In the genomic region with DNA sequence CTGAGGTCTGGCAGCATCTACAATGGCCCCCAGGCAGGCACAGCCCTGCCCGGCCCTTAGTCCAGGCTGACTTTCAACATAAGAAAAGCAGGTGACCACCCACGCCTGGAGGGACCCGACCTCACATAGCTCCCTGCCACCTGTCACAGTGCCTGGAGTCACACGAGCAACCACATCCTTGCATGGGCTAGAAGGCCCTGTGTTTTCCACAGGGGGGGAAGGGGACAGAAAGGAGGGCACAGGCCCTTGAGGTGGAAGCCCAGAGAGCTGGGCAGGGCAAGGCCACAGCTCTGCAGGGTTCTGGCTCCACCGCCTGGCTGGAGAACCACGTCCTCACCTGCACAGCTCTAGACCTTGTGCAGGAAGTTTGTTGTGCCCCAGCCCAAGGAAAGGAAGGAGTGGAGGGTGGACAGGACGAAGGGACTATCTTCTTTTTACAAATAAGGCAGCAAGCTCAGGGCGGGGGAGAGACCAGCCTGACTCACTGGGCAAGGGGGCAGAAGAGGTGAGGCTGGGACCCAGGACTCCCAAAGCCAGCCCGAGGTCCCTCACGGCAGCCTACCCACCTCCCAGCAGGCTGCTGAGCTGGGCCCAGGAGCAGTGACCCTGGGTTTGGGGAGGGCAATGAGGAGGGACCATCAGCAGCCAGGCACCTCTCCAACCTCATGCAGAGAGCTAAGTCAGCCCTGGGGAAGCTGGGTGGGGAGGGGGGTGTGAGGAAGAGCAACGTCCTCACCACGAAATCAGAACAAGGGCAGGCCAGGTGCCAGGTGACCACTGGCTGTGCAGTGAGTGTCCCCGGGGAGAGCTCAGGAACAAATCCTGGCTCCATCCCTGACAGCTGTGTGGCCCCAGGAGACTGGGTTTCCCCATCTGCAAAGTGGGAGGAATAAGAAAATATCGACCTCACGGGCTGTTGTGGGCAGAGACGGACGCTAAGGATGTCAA, we compare ENCODE assay signal across 15 cellular contexts. TPM values are rescaled to one million over a fixed set of nuclear protein-coding genes. Genes with fewer than 3 reads are reported as not detected.
A peak's percentile ranks its signal among the peaks of the same experiment; 100 is the strongest.
DNase-seq lines count a peak whose midpoint lies in the region; ATAC-seq and TF ChIP-seq lines count a peak whose summit lies in the region.
"Had no signal": no experiment of that assay in that cellular context is flagged by ENCODE, and none has a peak within 500 bp of the region (broad histone marks: within the 10 kb centered on the region; RNA-seq: fewer than 3 reads in every experiment).

No MANE protein-coding gene starts in this region.

- H3K9me3 Mint-ChIP-seq in CD4-positive, CD25-positive, alpha-beta regulatory T cell = no peaks in the 10 kb centered on the region
- no peaks in the 10 kb centered on the region for H3K9me3 Mint-ChIP-seq in Calu3 (ENCODE audit: low read depth, unreplicated experiment)

- peaks cover 60% of the 10 kb centered on the region for H3K4me1 ChIP-seq in CD4-positive, CD25-positive, alpha-beta regulatory T cell (ENCODE audit: control insufficient read depth, insufficient read depth, low read length, poor library complexity, severe bottlenecking)

- CTCF ChIA-PET in Calu3 (lab: Charles Lee) = interaction anchor here (0.5 to 1.3 kb wide), 2 partner anchors 8 to 95 kb away, joined by 3 read pairs; no protein-coding TSS in a partner anchor

- peak overlapping the region; percentile 86 to 87 (median 87) for H3K27ac Mint-ChIP-seq in CD4-positive, CD25-positive, alpha-beta regulatory T cell
- H3K27ac Mint-ChIP-seq in Calu3 (ENCODE audit: unreplicated experiment) = no peak overlapping the region

- intact Hi-C loops in Calu3 (cut with micrococcal nuclease; ENCODE audit: unreplicated experiment) = no loop called here

- DNase-seq in CD4-positive, CD25-positive, alpha-beta regulatory T cell = peak in 1 of 3 donors; percentile 64
- DNase-seq in ELF-1 (ENCODE audit: low read depth, low spot score) (peak; percentile 43), WERI-Rb-1 (peak; percentile 44), myocyte (ENCODE audit: low read depth) (peak; percentile 60), hippocampal formation (lab: John Stamatoyannopoulos, UW) (no peak), Calu3 (no peak), NCI-H187 (lab: John Stamatoyannopoulos, UW) (no peak)
- DNase-seq: activated naive CD4-positive, alpha-beta T cell treated with Interleukin-2 at 50 U/mL for 16 hours; GF-D8; NCI-H1048; substantia nigra had no signal

- H3K4me3 ChIP-seq in CD4-positive, CD25-positive, alpha-beta regulatory T cell (ENCODE audit: low read depth, low read length) = no peak overlapping the region
- no peak overlapping the region for H3K4me3 ChIP-seq in WERI-Rb-1 (ENCODE audit: low read depth, low read length)

- H3K36me3 ChIP-seq in CD4-positive, CD25-positive, alpha-beta regulatory T cell (ENCODE audit: control insufficient read depth, insufficient read depth, low read length) = no peaks in the 10 kb centered on the region
- H3K36me3 ChIP-seq in WERI-Rb-1 = no peaks in the 10 kb centered on the region
- H3K36me3 ChIP-seq: neutrophil had no signal

- ATAC-seq in CD4-positive, CD25-positive, alpha-beta regulatory T cell (ENCODE audit: low read depth in 2 of 2) = peak; percentile 4 to 7
- no peak for ATAC-seq in HG02571 (IDR thresholded peaks at IDR 0.05; ENCODE audit: unreplicated experiment)

- no peaks in the 10 kb centered on the region for H3K36me3 Mint-ChIP-seq in CD4-positive, CD25-positive, alpha-beta regulatory T cell
- H3K36me3 Mint-ChIP-seq in Calu3 (ENCODE audit: insufficient read depth, unreplicated experiment) = peaks cover 20% of the 10 kb centered on the region

- H3K27me3 Mint-ChIP-seq in CD4-positive, CD25-positive, alpha-beta regulatory T cell = no peaks in the 10 kb centered on the region
- no peaks in the 10 kb centered on the region for H3K27me3 Mint-ChIP-seq in Calu3 (ENCODE audit: unreplicated experiment)

- H3K27ac ChIP-seq in CD4-positive, CD25-positive, alpha-beta regulatory T cell (ENCODE audit: insufficient read depth, low read length, poor library complexity, severe bottlenecking) = peak overlapping the region; percentile 57
- no peak overlapping the region for H3K27ac ChIP-seq in WERI-Rb-1
- H3K27ac ChIP-seq: neutrophil had no signal

- TF ChIP-seq CTCF in WERI-Rb-1 (IDR thresholded peaks at IDR 0.05; ENCODE audit: low read depth, low read length) (peak; percentile 53), Calu3 (IDR thresholded peaks at IDR 0.05; ENCODE audit: unreplicated experiment) (no peak)

- H3K27me3 ChIP-seq in CD4-positive, CD25-positive, alpha-beta regulatory T cell (ENCODE audit: control insufficient read depth, insufficient read depth, low read length) = no peaks in the 10 kb centered on the region
- H3K27me3 ChIP-seq in WERI-Rb-1 (ENCODE audit: insufficient read depth, low read depth, severe bottlenecking) = no peaks in the 10 kb centered on the region

- peaks cover 12 to 79% (median 37%) of the 10 kb centered on the region in 4 donors for H3K4me1 Mint-ChIP-seq in CD4-positive, CD25-positive, alpha-beta regulatory T cell
- H3K4me1 Mint-ChIP-seq in Calu3 (ENCODE audit: low read depth, unreplicated experiment) = peaks cover 35% of the 10 kb centered on the region

- H3K9me3 ChIP-seq in CD4-positive, CD25-positive, alpha-beta regulatory T cell (ENCODE audit: control insufficient read depth in 2 of 2, low read length in 2 of 2) = no peaks in the 10 kb centered on the region
- no peaks in the 10 kb centered on the region for H3K9me3 ChIP-seq in WERI-Rb-1 (ENCODE audit: severe bottlenecking)
- H3K9me3 ChIP-seq: neutrophil had no signal

- peak overlapping the region; percentile 43 to 81 (median 76) for H3K4me3 Mint-ChIP-seq in CD4-positive, CD25-positive, alpha-beta regulatory T cell
- no peak overlapping the region for H3K4me3 Mint-ChIP-seq in Calu3 (ENCODE audit: low read depth, unreplicated experiment)

- BruUV-seq in Calu3 (replicated peaks; lab: Mats Ljungman, UMichigan) = no TSS peak

RNA-seq across cellular contexts. Expression of gene C1QTNF6, which starts 4.3 kb away (rescaled TPM):
- 13.6 TPM for total RNA-seq in CD4-positive, CD25-positive, alpha-beta regulatory T cell
- 1 to 10 TPM; 1.6 to 2.4 (median 2.1) TPM for polyA plus RNA-seq in CD4-positive, CD25-positive, alpha-beta regulatory T cell
- 3.7 and 3.8 TPM in 2 replicates for total RNA-seq in myocyte
- 6.5 TPM for polyA plus RNA-seq in myocyte (2012)
- total RNA-seq in Calu3 (2022) = 6.2 and 7.5 TPM in 2 replicates

RNA-seq across cellular contexts. Expression of gene SSTR3, which starts 28.6 kb away (rescaled TPM):
- 4.3 TPM for total RNA-seq in CD4-positive, CD25-positive, alpha-beta regulatory T cell
- polyA plus RNA-seq in CD4-positive, CD25-positive, alpha-beta regulatory T cell = 1 to 10 TPM; 2.5 to 4.4 (median 3.6) TPM
- total RNA-seq in myocyte (not detected in 2 replicates), Calu3 (2022) (not detected in 2 replicates)
- not detected for polyA plus RNA-seq in myocyte (2012)
- total RNA-seq: endothelial cell of umbilical vein, HT1080 had no signal
- polyA plus RNA-seq: endothelial cell of umbilical vein had no signal

RNA-seq across cellular contexts. Expression of gene IL2RB, which starts 34.0 kb away (rescaled TPM):
- 197 TPM for total RNA-seq in CD4-positive, CD25-positive, alpha-beta regulatory T cell
- 100 to 1,000 TPM; 160 to 189 (median 163) TPM for polyA plus RNA-seq in CD4-positive, CD25-positive, alpha-beta regulatory T cell
- total RNA-seq in myocyte (not detected in 2 replicates), Calu3 (2022) (not detected in 2 replicates)
- polyA plus RNA-seq in myocyte (2012) = not detected
- total RNA-seq: endothelial cell of umbilical vein had no signal

Comparison
In these comparisons a context has a peak if more than half of its experiments do, and no peak if none do; other contexts are left out.
1. DNase-seq: peak in ELF-1 (single experiment), WERI-Rb-1 (single experiment) and myocyte (single experiment); none in hippocampal formation (0 of 2), Calu3 (single experiment) and NCI-H187 (0 of 2).
2. RNA of gene IL2RB, which starts 34.0 kb away (total RNA-seq): 197 TPM in CD4-positive, CD25-positive, alpha-beta regulatory T cell (single experiment); not detected in myocyte and not detected in Calu3; every median in the first group is over 100 times any median in the second.